Comparison of ENCODE assay signal across 8 cellular contexts in genomic region chr6:63571883-63572732, GRCh38. TPM values are rescaled to one million over a fixed set of nuclear protein-coding genes. Genes with fewer than 3 reads are reported as not detected.
DNase-seq lines count a peak whose midpoint lies in the region; ATAC-seq and TF ChIP-seq lines count a peak whose summit lies in the region.

LOC128125822 (plus strand) TSS chr6:63572480.
PTP4A1 (plus strand) TSS chr6:63572480; CDS start chr6:63576881, 4,401 bp downstream.

- TF ChIP-seq EP300 in gastroesophageal sphincter (IDR thresholded peaks at IDR 0.05): peak; percentile 79

- H3K9me3 Mint-ChIP-seq in activated naive CD4-positive, alpha-beta T cell treated with anti-CD3 and anti-CD28 coated beads for 36 hours: no peaks in the 10 kb centered on the region

- H3K36me3 ChIP-seq in gastroesophageal sphincter (peaks cover 0 to 8% of the 10 kb centered on the region in 2 donors), neutrophil (peaks cover 8% of the 10 kb centered on the region)

- no peaks in the 10 kb centered on the region for H3K27me3 Mint-ChIP-seq in activated naive CD4-positive, alpha-beta T cell treated with anti-CD3 and anti-CD28 coated beads for 36 hours (ENCODE audit: low read depth)

- H3K9me3 ChIP-seq in gastroesophageal sphincter (no peaks in the 10 kb centered on the region), neutrophil (no peaks in the 10 kb centered on the region)

- H3K27me3 ChIP-seq in gastroesophageal sphincter (no peaks in the 10 kb centered on the region), neutrophil (no peaks in the 10 kb centered on the region)

- TF ChIP-seq CTCF in gastroesophageal sphincter (IDR thresholded peaks at IDR 0.05) (no peak), neutrophil (IDR thresholded peaks at IDR 0.05) (peak; percentile 53)

- in situ Hi-C loops in SK-MEL-5 (cut with HindIII; ENCODE audit: low pct_unique_long_range_greater_than_20kb, low sequenced_read_pairs): no loop called here

- intact Hi-C loops in activated naive CD4-positive, alpha-beta T cell treated with anti-CD3 and anti-CD28 coated beads for 36 hours (cut with micrococcal nuclease): loop anchor here (1.0 to 5.0 kb wide), 5 partner anchors 26 to 265 kb away; partner anchors contain the start of gene PHF3

- ATAC-seq in gastroesophageal sphincter: peak; percentile 96

- peak; percentile 98 to 99 for TF ChIP-seq POLR2A in gastroesophageal sphincter (IDR thresholded peaks at IDR 0.05)

- peak within 1 kb of the TSS; percentile 86 for H3K4me3 Mint-ChIP-seq in activated naive CD4-positive, alpha-beta T cell treated with anti-CD3 and anti-CD28 coated beads for 36 hours

- WGBS in gastroesophageal sphincter (ENCODE audit: low coverage in 1 of 2), 2 donors: 0 to 2% methylated on average over 9 to 12 of the region's 77 CpGs

- H3K4me1 ChIP-seq in gastroesophageal sphincter (peaks cover 0 to 36% (median 4%) of the 10 kb centered on the region in 3 donors), neutrophil (ENCODE audit: control insufficient read depth in 1 of 2, insufficient read depth in 1 of 2, low read depth in 1 of 2, low read length in 1 of 2) (peaks cover 27 to 35% of the 10 kb centered on the region in 2 experiments)

- DNase-seq in GF-D8 (lab: John Stamatoyannopoulos, UW) (peak; percentile 88), HEK293T (ENCODE audit: extremely low spot score) (peak; percentile 94), MV-4-11 (lab: John Stamatoyannopoulos, UW) (peak; percentile 93), SK-MEL-5 (ENCODE audit: low read depth, low spot score) (peak; percentile 96), substantia nigra (lab: John Stamatoyannopoulos, UW) (peak; percentile 73 to 99 (median 98))
- DNase-seq in activated naive CD4-positive, alpha-beta T cell treated with anti-CD3 and anti-CD28 coated beads for 36 hours: peak; percentile 97

- peaks cover 28% of the 10 kb centered on the region for H3K4me1 Mint-ChIP-seq in activated naive CD4-positive, alpha-beta T cell treated with anti-CD3 and anti-CD28 coated beads for 36 hours (ENCODE audit: low read depth)

- H3K4me3 ChIP-seq in gastroesophageal sphincter (peak within 1 kb of the TSS; percentile 82 to 85), neutrophil (ENCODE audit: low read depth in 1 of 2, low read length in 1 of 2) (peak within 1 kb of the TSS; percentile 87 to 91)

- peak within 1 kb of the TSS; percentile 97 to 100 (median 99) for H3K27ac ChIP-seq in gastroesophageal sphincter
- peak within 1 kb of the TSS; percentile 94 for H3K27ac ChIP-seq in neutrophil
- peak within 1 kb of the TSS; percentile 92 for H3K27ac ChIP-seq in substantia nigra (ENCODE audit: low read depth, low read length, poor library complexity, severe bottlenecking)

- peaks cover 24% of the 10 kb centered on the region for H3K36me3 Mint-ChIP-seq in activated naive CD4-positive, alpha-beta T cell treated with anti-CD3 and anti-CD28 coated beads for 36 hours (ENCODE audit: low read depth)

- peak within 1 kb of the TSS; percentile 95 for H3K27ac Mint-ChIP-seq in activated naive CD4-positive, alpha-beta T cell treated with anti-CD3 and anti-CD28 coated beads for 36 hours

- POLR2A ChIA-PET in HEK293T (lab: Yijun Ruan, JAX): no interaction called here

- CTCF ChIA-PET in HEK293T (lab: Yijun Ruan, JAX): no interaction called here
- CTCF ChIA-PET in activated naive CD4-positive, alpha-beta T cell treated with anti-CD3 and anti-CD28 coated beads for 36 hours (lab: Charles Lee): no interaction called here

TF ChIP-seq in HEK293T, 16 proteins besides CTCF, POLR2A, EP300 and RAD21:
- TF ChIP-seq L3MBTL2 (conservative IDR thresholded peaks at IDR 0.05) (peak; percentile 89), ARNT (IDR thresholded peaks at IDR 0.05) (no peak), FOXK2 (IDR thresholded peaks at IDR 0.05) (no peak), ELF4 (IDR thresholded peaks at IDR 0.05) (no peak)
- TF ChIP-seq, protein P1, sequence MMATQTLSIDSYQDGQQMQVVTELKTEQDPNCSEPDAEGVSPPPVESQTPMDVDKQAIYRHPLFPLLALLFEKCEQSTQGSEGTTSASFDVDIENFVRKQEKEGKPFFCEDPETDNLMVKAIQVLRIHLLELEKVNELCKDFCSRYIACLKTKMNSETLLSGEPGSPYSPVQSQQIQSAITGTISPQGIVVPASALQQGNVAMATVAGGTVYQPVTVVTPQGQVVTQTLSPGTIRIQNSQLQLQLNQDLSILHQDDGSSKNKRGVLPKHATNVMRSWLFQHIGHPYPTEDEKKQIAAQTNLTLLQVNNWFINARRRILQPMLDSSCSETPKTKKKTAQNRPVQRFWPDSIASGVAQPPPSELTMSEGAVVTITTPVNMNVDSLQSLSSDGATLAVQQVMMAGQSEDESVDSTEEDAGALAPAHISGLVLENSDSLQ (IDR thresholded peaks at IDR 0.05): peak; percentile 90
TF ChIP-seq in HEK293T: peak in this region for 2.

RNA-seq across cellular contexts. Expression of gene PTP4A1, which starts in this region (rescaled TPM):
- total RNA-seq in SK-MEL-5 (2014; rRNA removed; shearing (Covaris generic)): 274 and 284 TPM in 2 replicates
- polyA plus RNA-seq in SK-MEL-5 (2015; cell fraction: cytosol; rRNA removed): 214 and 267 TPM in 2 replicates
- polyA plus RNA-seq in SK-MEL-5 (2015; cell fraction: nucleus; rRNA removed): 170 and 174 TPM in 2 replicates
- total RNA-seq in activated naive CD4-positive, alpha-beta T cell treated with anti-CD3 and anti-CD28 coated beads for 36 hours: 10 to 100 TPM; 46.8 to 51.9 TPM
- 10 to 100 TPM; 27.7 to 54.5 (median 39.7) TPM for total RNA-seq in gastroesophageal sphincter

Comparison
In these comparisons a context has a peak if more than half of its experiments do, and no peak if none do; other contexts are left out.
1. Peak in every context shown above with its lines: DNase-seq, ATAC-seq, H3K4me3 ChIP-seq and H3K27ac ChIP-seq.